Comparison of ENCODE assay signal across 1 cellular context in genomic region chr2:33274524-33274923, GRCh38.
TF ChIP-seq lines count a peak whose summit lies in the region.

No MANE protein-coding gene starts in this region.

TF ChIP-seq in A549, 52 proteins besides CTCF, POLR2A, EP300 and RAD21 (continued from another document):
- no peak for TF ChIP-seq MAX (IDR thresholded peaks at IDR 0.05)
- TF ChIP-seq POLR2AphosphoS2 (conservative IDR thresholded peaks at IDR 0.05; ENCODE audit: low read length) = no peak
- no peak for TF ChIP-seq BCL3 (IDR thresholded peaks at IDR 0.05)
TF ChIP-seq in A549: peak in this region for 0.
